8 cellular contexts compared by ENCODE assay signal in the genomic region with DNA sequence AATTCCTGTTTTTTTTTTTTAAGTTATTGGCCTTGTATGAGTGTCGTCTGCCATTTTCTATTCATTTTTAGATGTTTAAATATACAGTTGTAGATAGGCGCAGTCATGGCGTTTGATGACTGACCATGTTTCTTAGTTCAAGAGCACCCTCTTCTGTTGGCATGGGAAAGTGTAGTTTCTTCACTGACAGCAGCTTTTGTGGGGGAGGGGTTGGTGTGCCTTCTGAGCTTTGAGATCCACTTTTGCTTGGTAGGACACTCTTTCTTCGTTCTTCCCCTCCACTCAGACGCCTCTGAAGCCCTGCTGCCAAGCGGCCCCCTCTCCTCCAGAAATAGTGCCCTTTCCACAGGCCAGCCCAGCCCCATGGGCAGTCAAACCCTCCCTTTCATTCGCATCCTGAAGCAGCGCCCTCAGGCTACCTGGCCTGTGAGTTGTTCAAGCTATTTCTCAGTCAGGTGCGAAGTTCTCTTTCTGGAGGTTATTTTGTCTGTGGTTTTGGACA.
DNase-seq lines count a peak whose midpoint lies in the region; ATAC-seq, FAIRE-seq and TF ChIP-seq lines count a peak whose summit lies in the region.

No MANE protein-coding gene starts in this region.

- WGBS in body of pancreas, 2 donors, result 21 to 22% methylated on average over 9 of the region's 9 CpGs
- WGBS in small intestine, 3 donors, result 19 to 26% (median 22%) methylated on average over 9 of the region's 9 CpGs

- peaks cover 8% of the 10 kb centered on the region for H3K4me1 ChIP-seq in body of pancreas
- H3K4me1 ChIP-seq in small intestine (ENCODE audit: control insufficient read depth in 2 of 2, insufficient read depth in 1 of 2, low read depth in 1 of 2, low read length in 1 of 2), result no peaks in the 10 kb centered on the region

- peak; percentile 17 to 86 (median 67) for TF ChIP-seq CTCF in body of pancreas (IDR thresholded peaks at IDR 0.05)

- H3K27me3 ChIP-seq in body of pancreas, result no peaks in the 10 kb centered on the region
- H3K27me3 ChIP-seq in small intestine (ENCODE audit: control insufficient read depth in 2 of 2, insufficient read depth in 2 of 2, low read length in 2 of 2), result no peaks in the 10 kb centered on the region

- H3K4me3 ChIP-seq in body of pancreas (no peak overlapping the region), small intestine (ENCODE audit: low read depth in 1 of 2, low read length in 2 of 2) (no peak overlapping the region)

- no peak for TF ChIP-seq POLR2A in body of pancreas (IDR thresholded peaks at IDR 0.05)

- ATAC-seq in GM19035 (IDR thresholded peaks at IDR 0.05; ENCODE audit: unreplicated experiment), result peak; percentile 71
- ATAC-seq in body of pancreas, result peak; percentile 75
- no peak for ATAC-seq in HG03135 (IDR thresholded peaks at IDR 0.05; ENCODE audit: unreplicated experiment)

- FAIRE-seq in small intestine (lab: Jason Lieb, UNC), result no peak

- H3K36me3 ChIP-seq in body of pancreas (replicated peaks in 1 of 2; ENCODE audit: insufficient read depth in 1 of 2, low read depth in 2 of 2) (no peaks in the 10 kb centered on the region), small intestine (ENCODE audit: control insufficient read depth in 2 of 2, insufficient read depth in 2 of 2, low read length in 2 of 2) (no peaks in the 10 kb centered on the region)

- H3K27ac ChIP-seq in body of pancreas, result no peak overlapping the region
- H3K27ac ChIP-seq in small intestine (ENCODE audit: low read depth in 1 of 2, low read length in 1 of 2), result no peak overlapping the region

- no peaks in the 10 kb centered on the region for H3K9me3 ChIP-seq in body of pancreas
- no peaks in the 10 kb centered on the region for H3K9me3 ChIP-seq in small intestine (ENCODE audit: control insufficient read depth, low read depth)

- intact Hi-C loops in body of pancreas (cut with DNase I), result no loop called here

- DNase-seq in AML-193 (lab: John Stamatoyannopoulos, UW), result peak; percentile 85 to 87
- DNase-seq in NCI-H1092 (lab: John Stamatoyannopoulos, UW), result peak; percentile 68
- DNase-seq in SIG-M5 (lab: John Stamatoyannopoulos, UW), result peak; percentile 48
- DNase-seq in body of pancreas, result peak; percentile 60 to 77 (median 64)
- DNase-seq in iPS DF 4.7 (ENCODE audit: extremely low read depth, low spot score), result peak; percentile 64
- DNase-seq in small intestine, result peak; percentile 67
